ENCODE assay signal across 1 cellular context in genomic region chr2:232757905-232758304, GRCh38.
TF ChIP-seq lines count a peak whose summit lies in the region.

No MANE protein-coding gene starts in this region.

TF ChIP-seq in GM12878, 131 proteins besides CTCF, POLR2A, EP300 and RAD21 (continued from another document):
- TF ChIP-seq BCLAF1 (IDR thresholded peaks at IDR 0.05) (no peak), ZNF24 (IDR thresholded peaks at IDR 0.05) (no peak), RAD51 (IDR thresholded peaks at IDR 0.05) (peak; percentile 36; the same call in 1 of the 2 replicates), CREM (IDR thresholded peaks at IDR 0.05; ENCODE audit: low read depth) (no peak), IKZF1 (conservative IDR thresholded peaks at IDR 0.05) (no peak), ZNF217 (IDR thresholded peaks at IDR 0.05) (peak; percentile 73; the same call in 1 of the 2 replicates), KDM1A (IDR thresholded peaks at IDR 0.05; ENCODE audit: borderline replicate concordance) (no peak), JUND (IDR thresholded peaks at IDR 0.05; ENCODE audit: low read depth, low read length) (no peak), EZH2 (IDR thresholded peaks at IDR 0.05; ENCODE audit: borderline replicate concordance, control insufficient read depth, low read depth, low read length) (no peak), DPF2 (IDR thresholded peaks at IDR 0.05) (peak; percentile 58), POLR2AphosphoS2 (IDR thresholded peaks at IDR 0.05; ENCODE audit: low read depth, low read length) (no peak), NR2C1 (IDR thresholded peaks at IDR 0.05) (no peak), MTA2 (IDR thresholded peaks at IDR 0.05; ENCODE audit: low read depth) (peak; percentile 99), SREBF1 (IDR thresholded peaks at IDR 0.05; ENCODE audit: low read length) (no peak), CHD1 (IDR thresholded peaks at IDR 0.05; ENCODE audit: low read depth, low read length) (no peak), BCL3 (IDR thresholded peaks at IDR 0.05; ENCODE audit: borderline replicate concordance, insufficient read depth, low read depth, low read length, poor library complexity, severe bottlenecking) (no peak), BMI1 (IDR thresholded peaks at IDR 0.05; ENCODE audit: borderline replicate concordance) (peak; percentile 55; the same call in 1 of the 2 replicates), MEF2B (IDR thresholded peaks at IDR 0.05; ENCODE audit: partially characterized antibody, poor library complexity, severe bottlenecking) (peak; percentile 41), BACH1 (IDR thresholded peaks at IDR 0.05; ENCODE audit: borderline replicate concordance) (peak; percentile 42; the same call in 1 of the 2 replicates), HDGF (IDR thresholded peaks at IDR 0.05) (no peak), GATAD2B (conservative IDR thresholded peaks at IDR 0.05; ENCODE audit: low read depth) (no peak), NFYA (IDR thresholded peaks at IDR 0.05; ENCODE audit: borderline replicate concordance, low read depth, low read length) (no peak), NFIC (IDR thresholded peaks at IDR 0.05; ENCODE audit: low read depth, low read length) (no peak), ZNF592 (IDR thresholded peaks at IDR 0.05) (no peak)
